ENCODE assay signal across 20 cellular contexts in genomic region chr3:147915057-147915456, GRCh38.
DNase-seq lines count a peak whose midpoint lies in the region; ATAC-seq and TF ChIP-seq lines count a peak whose summit lies in the region.
"Had no signal": no experiment of that assay in that cellular context is flagged by ENCODE, and none has a peak within 500 bp of the region (broad histone marks: within the 10 kb centered on the region; RNA-seq: fewer than 3 reads in every experiment).

No MANE protein-coding gene starts in this region.

- no peaks in the 10 kb centered on the region for H3K4me1 Mint-ChIP-seq in activated T-cell treated with anti-CD3 and anti-CD28 coated beads, Interleukin-2, amount 50 U/mL, for 4 hours (ENCODE audit: low read depth)
- no peaks in the 10 kb centered on the region for H3K4me1 Mint-ChIP-seq in activated CD4-positive, alpha-beta T cell treated with anti-CD3 and anti-CD28 coated beads, Interleukin-2, amount 10 ng/mL, durations not matched to agents 24 days and 14 days

- no peaks in the 10 kb centered on the region for H3K79me2 ChIP-seq in OCI-LY3 (ENCODE audit: low read length)
- H3K79me2 ChIP-seq in mesendoderm (ENCODE audit: control insufficient read depth, insufficient read depth, low read length) = no peaks in the 10 kb centered on the region

- H3K4me3 Mint-ChIP-seq in activated T-cell treated with anti-CD3 and anti-CD28 coated beads, Interleukin-2, amount 50 U/mL, for 4 hours = no peak overlapping the region
- no peak overlapping the region for H3K4me3 Mint-ChIP-seq in activated CD4-positive, alpha-beta T cell treated with anti-CD3 and anti-CD28 coated beads, Interleukin-2, amount 10 ng/mL, durations not matched to agents 24 days and 14 days
- H3K4me3 Mint-ChIP-seq: CD8-positive, alpha-beta T cell; T-helper 2 cell treated with Interferon-gamma antibody and Interleukin-4, amounts not matched to agents 5 μg/mL and 100 μg/mL, for 36 hours had no signal

- H3K36me3 Mint-ChIP-seq in activated T-cell treated with anti-CD3 and anti-CD28 coated beads, Interleukin-2, amount 50 U/mL, for 4 hours (ENCODE audit: insufficient read depth) = no peaks in the 10 kb centered on the region
- H3K36me3 Mint-ChIP-seq in activated CD4-positive, alpha-beta T cell treated with anti-CD3 and anti-CD28 coated beads, Interleukin-2, amount 10 ng/mL, durations not matched to agents 24 days and 14 days (ENCODE audit: low read depth) = no peaks in the 10 kb centered on the region
- H3K36me3 Mint-ChIP-seq: CD8-positive, alpha-beta T cell had no signal

- no peaks in the 10 kb centered on the region for H3K27me3 Mint-ChIP-seq in activated T-cell treated with anti-CD3 and anti-CD28 coated beads, Interleukin-2, amount 50 U/mL, for 4 hours (ENCODE audit: low read depth)
- no peaks in the 10 kb centered on the region for H3K27me3 Mint-ChIP-seq in activated CD4-positive, alpha-beta T cell treated with anti-CD3 and anti-CD28 coated beads, Interleukin-2, amount 10 ng/mL, durations not matched to agents 24 days and 14 days

- H3K9ac ChIP-seq in OCI-LY3 (ENCODE audit: low read length) (0 out of 2 replicates have a peak overlapping the region, but pooled peaks have one; percentile 5), mesendoderm (ENCODE audit: low read length) (no peak overlapping the region)

- no peak overlapping the region for H2BK5ac ChIP-seq in mesendoderm (ENCODE audit: low read length)

- no peak overlapping the region for H3K27ac Mint-ChIP-seq in activated CD4-positive, alpha-beta T cell treated with anti-CD3 and anti-CD28 coated beads, Interleukin-2, amount 10 ng/mL, durations not matched to agents 24 days and 14 days
- H3K27ac Mint-ChIP-seq: activated T-helper 2 cell treated with anti-CD3 and anti-CD28 coated beads, Interferon-gamma antibody, Interleukin-2, Interleukin-4, amounts not matched to agents 10 μg/mL and 5 μg/mL and 100 μg/mL, durations not matched to agents 14 hours and 24 hours and 36 hours; CD8-positive, alpha-beta T cell; T-helper 2 cell treated with Interferon-gamma antibody and Interleukin-4, amounts not matched to agents 5 μg/mL and 100 μg/mL, for 36 hours had no signal

- DNase-seq in AG10803 (ENCODE audit: low read depth) (peak; percentile 52), fibroblast of mammary gland (ENCODE audit: low read depth) (peak; percentile 71), G401 (ENCODE audit: low spot score) (no peak), mesendoderm (no peak)
- no peak for DNase-seq in activated T-cell treated with anti-CD3 and anti-CD28 coated beads, Interleukin-2, amount 50 U/mL, for 4 hours
- no peak for DNase-seq in activated CD4-positive, alpha-beta T cell treated with anti-CD3 and anti-CD28 coated beads, Interleukin-2, amount 10 ng/mL, durations not matched to agents 24 days and 14 days
- DNase-seq: adrenal gland; CD8-positive, alpha-beta T cell; DMS79; gastrocnemius medialis; left lung; NCI-H1694 treated with DMSO at 0.1 percent for 48 hours; occipital lobe; substantia nigra had no signal

- no peak overlapping the region for H3K4me3 ChIP-seq in AG10803 (ENCODE audit: low read length)
- H3K4me3 ChIP-seq in OCI-LY3 (ENCODE audit: low read length) = peak overlapping the region; percentile 51
- no peak overlapping the region for H3K4me3 ChIP-seq in fibroblast of mammary gland (ENCODE audit: control insufficient read depth, low read depth, low read length)
- H3K4me3 ChIP-seq in mesendoderm (ENCODE audit: low read length) = no peak overlapping the region
- H3K4me3 ChIP-seq: adrenal gland, gastrocnemius medialis, left lung had no signal

- H2AFZ ChIP-seq in OCI-LY3 (ENCODE audit: low read depth, low read length) = peak overlapping the region; percentile 25; the same call in 1 of the 2 replicates

- no peak for TF ChIP-seq CTCF in AG10803 (conservative IDR thresholded peaks at IDR 0.05; ENCODE audit: low read length)
- TF ChIP-seq CTCF in OCI-LY3 (IDR thresholded peaks at IDR 0.05; ENCODE audit: low read depth, low read length) = no peak
- TF ChIP-seq CTCF in fibroblast of mammary gland (conservative IDR thresholded peaks at IDR 0.05; ENCODE audit: control insufficient read depth, insufficient read depth, low read depth, low read length) = no peak

- intact Hi-C loops in activated CD4-positive, alpha-beta T cell treated with anti-CD3 and anti-CD28 coated beads, Interleukin-2, amount 10 ng/mL, durations not matched to agents 24 days and 14 days (cut with micrococcal nuclease) = no loop called here

- no peak overlapping the region for H3K23ac ChIP-seq in mesendoderm (ENCODE audit: low read length)

- no peak overlapping the region for H3K4ac ChIP-seq in mesendoderm (ENCODE audit: low read depth, low read length)

- H3K27ac ChIP-seq in OCI-LY3 (ENCODE audit: low read length) (peak overlapping the region; percentile 59), mesendoderm (ENCODE audit: low read depth, low read length) (no peak overlapping the region)
- H3K27ac ChIP-seq: adrenal gland, gastrocnemius medialis, left lung had no signal

- peaks cover 19% of the 10 kb centered on the region for H3K4me1 ChIP-seq in OCI-LY3 (ENCODE audit: low read length)
- H3K4me1 ChIP-seq in mesendoderm (ENCODE audit: control insufficient read depth, low read depth, low read length) = no peaks in the 10 kb centered on the region
- H3K4me1 ChIP-seq: adrenal gland, gastrocnemius medialis, left lung had no signal

- H4K8ac ChIP-seq in mesendoderm (ENCODE audit: low read depth, low read length) = no peak overlapping the region

- H3K4me2 ChIP-seq in OCI-LY3 (ENCODE audit: low read length) (peak overlapping the region; percentile 61), mesendoderm (ENCODE audit: low read length) (no peak overlapping the region)

- no peaks in the 10 kb centered on the region; the same call in 1 of the 2 replicates for H3K9me3 ChIP-seq in OCI-LY3 (ENCODE audit: insufficient read depth, low read length)
- H3K9me3 ChIP-seq: adrenal gland, gastrocnemius medialis had no signal

- no CpG with 5 or more reads among the region's 5 CpGs for WGBS in mesendoderm (ENCODE audit: extremely low coverage, insufficient coverage, low lambda C conversion rate)

- no peak overlapping the region for H2BK120ac ChIP-seq in mesendoderm (ENCODE audit: low read depth, low read length)

- no peak overlapping the region for H3K56ac ChIP-seq in mesendoderm (ENCODE audit: low read length)

- H4K5ac ChIP-seq in mesendoderm (ENCODE audit: low read length) = no peak overlapping the region

- no peaks in the 10 kb centered on the region for H3K79me1 ChIP-seq in mesendoderm (ENCODE audit: low read length)

- H3K18ac ChIP-seq in mesendoderm (ENCODE audit: low read length) = no peak overlapping the region

- peaks cover 3% of the 10 kb centered on the region for H3K9me3 Mint-ChIP-seq in activated T-cell treated with anti-CD3 and anti-CD28 coated beads, Interleukin-2, amount 50 U/mL, for 4 hours
- no peaks in the 10 kb centered on the region for H3K9me3 Mint-ChIP-seq in activated CD4-positive, alpha-beta T cell treated with anti-CD3 and anti-CD28 coated beads, Interleukin-2, amount 10 ng/mL, durations not matched to agents 24 days and 14 days
- H3K9me3 Mint-ChIP-seq: activated T-helper 2 cell treated with anti-CD3 and anti-CD28 coated beads, Interferon-gamma antibody, Interleukin-2, Interleukin-4, amounts not matched to agents 10 μg/mL and 5 μg/mL and 100 μg/mL, durations not matched to agents 14 hours and 24 hours and 36 hours had no signal

- no peaks in the 10 kb centered on the region for H3K27me3 ChIP-seq in OCI-LY3 (ENCODE audit: low read depth, low read length)
- no peaks in the 10 kb centered on the region for H3K27me3 ChIP-seq in mesendoderm (ENCODE audit: insufficient read depth, low read length, poor library complexity)
- H3K27me3 ChIP-seq: adrenal gland, gastrocnemius medialis, left lung had no signal

- no peaks in the 10 kb centered on the region for H4K20me1 ChIP-seq in OCI-LY3 (ENCODE audit: insufficient read depth, low read length)

- H3K36me3 ChIP-seq in OCI-LY3 (replicated peaks; ENCODE audit: low read depth, low read length) = no peaks in the 10 kb centered on the region
- no peaks in the 10 kb centered on the region for H3K36me3 ChIP-seq in mesendoderm (ENCODE audit: control insufficient read depth, insufficient read depth, low read length)
- H3K36me3 ChIP-seq: adrenal gland, gastrocnemius medialis, left lung had no signal

- no peak overlapping the region for H2BK15ac ChIP-seq in mesendoderm (replicated peaks; ENCODE audit: low read depth)

- in situ Hi-C loops in G401 (cut with HindIII; ENCODE audit: low sequenced_read_pairs) = no loop called here

- H2AK5ac ChIP-seq in mesendoderm (ENCODE audit: low read length) = no peak overlapping the region

- ATAC-seq in GM21717 (IDR thresholded peaks at IDR 0.05; ENCODE audit: unreplicated experiment) = peak; percentile 56
- ATAC-seq in activated T-cell treated with anti-CD3 and anti-CD28 coated beads, Interleukin-2, amount 50 U/mL, for 4 hours = no peak
- ATAC-seq: activated CD4-positive, CD25-positive, alpha-beta regulatory T cell treated with anti-CD3 and anti-CD28 coated beads, Interleukin-2, amount 50 U/mL, for 24 hours; CD8-positive, alpha-beta T cell; gastrocnemius medialis; left lung; sciatic nerve had no signal

Comparison
In these comparisons a context has a peak if more than half of its experiments do, and no peak if none do; other contexts are left out.
1. DNase-seq: peak in AG10803 (single experiment) and fibroblast of mammary gland (single experiment); none in activated T-cell treated with anti-CD3 and anti-CD28 coated beads, Interleukin-2, amount 50 U/mL, for 4 hours (single experiment), activated CD4-positive, alpha-beta T cell treated with anti-CD3 and anti-CD28 coated beads, Interleukin-2, amount 10 ng/mL, durations not matched to agents 24 days and 14 days (single experiment), G401 (single experiment) and mesendoderm (single experiment).